In the genomic region with DNA sequence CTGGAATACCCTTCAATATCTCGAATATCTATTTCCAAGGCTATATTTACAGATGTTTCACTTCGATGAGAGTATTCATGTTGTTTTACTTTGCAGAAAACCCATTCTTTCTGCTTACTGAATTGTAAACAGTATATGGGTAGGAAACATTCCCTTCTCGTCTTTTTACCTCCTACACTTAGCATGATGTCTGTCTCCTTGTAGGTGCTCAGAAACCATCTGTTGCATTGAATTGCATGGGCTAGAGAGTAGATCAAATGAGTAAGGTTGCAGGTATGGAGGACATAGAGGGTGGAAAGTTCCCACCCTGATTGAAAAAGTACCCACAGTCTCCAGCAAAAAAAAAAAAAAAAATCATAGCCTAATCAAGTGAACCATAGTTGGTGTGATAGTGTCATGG, we compare ENCODE assay signal across 11 cellular contexts. TPM values are rescaled to one million over a fixed set of nuclear protein-coding genes. Genes with fewer than 3 reads are reported as not detected.
DNase-seq lines count a peak whose midpoint lies in the region; ATAC-seq and TF ChIP-seq lines count a peak whose summit lies in the region.
"Had no signal": no experiment of that assay in that cellular context is flagged by ENCODE, and none has a peak within 500 bp of the region (broad histone marks: within the 10 kb centered on the region; RNA-seq: fewer than 3 reads in every experiment).

No MANE protein-coding gene starts in this region.

- H3K36me3 ChIP-seq in naive thymus-derived CD4-positive, alpha-beta T cell (ENCODE audit: control insufficient read depth in 2 of 3, insufficient read depth in 3 of 3, low read length in 3 of 3), result peaks cover 11 to 46% (median 11%) of the 10 kb centered on the region in 3 experiments
- H3K36me3 ChIP-seq: neural progenitor cell had no signal

- peak overlapping the region; percentile 100 for H3K4me3 Mint-ChIP-seq in CD14-positive monocyte
- H3K4me3 Mint-ChIP-seq in activated naive CD8-positive, alpha-beta T cell, result peak overlapping the region; percentile 99
- H3K4me3 Mint-ChIP-seq in naive thymus-derived CD4-positive, alpha-beta T cell, result peak overlapping the region; percentile 92 to 100 (median 97)
- H3K4me3 Mint-ChIP-seq: neural progenitor cell had no signal

- H3K36me3 Mint-ChIP-seq in CD14-positive monocyte, result peaks cover 51 to 52% of the 10 kb centered on the region in 2 donors
- H3K36me3 Mint-ChIP-seq in activated naive CD8-positive, alpha-beta T cell, result peaks cover 47% of the 10 kb centered on the region
- peaks cover 47 to 65% (median 61%) of the 10 kb centered on the region in 5 donors for H3K36me3 Mint-ChIP-seq in naive thymus-derived CD4-positive, alpha-beta T cell
- H3K36me3 Mint-ChIP-seq: neural progenitor cell had no signal

- CTCF ChIA-PET in naive thymus-derived CD4-positive, alpha-beta T cell (lab: Charles Lee), result interaction anchor here (2.4 to 9.2 kb wide), 3 partner anchors 39 to 115 kb away, joined by 19 to 80 read pairs (median 21); a partner anchor contains a TSS

- no peaks in the 10 kb centered on the region for H3K27me3 Mint-ChIP-seq in CD14-positive monocyte (ENCODE audit: low read depth in 3 of 3)
- no peaks in the 10 kb centered on the region for H3K27me3 Mint-ChIP-seq in activated naive CD8-positive, alpha-beta T cell
- no peaks in the 10 kb centered on the region for H3K27me3 Mint-ChIP-seq in naive thymus-derived CD4-positive, alpha-beta T cell

- H3K9me3 ChIP-seq in naive thymus-derived CD4-positive, alpha-beta T cell (ENCODE audit: control insufficient read depth in 2 of 3, low read length in 3 of 3), result no peaks in the 10 kb centered on the region

- H3K4me1 Mint-ChIP-seq in CD14-positive monocyte, result peaks cover 59% of the 10 kb centered on the region
- H3K4me1 Mint-ChIP-seq in activated naive CD8-positive, alpha-beta T cell (ENCODE audit: low read depth), result peaks cover 32% of the 10 kb centered on the region
- H3K4me1 Mint-ChIP-seq in naive thymus-derived CD4-positive, alpha-beta T cell, result peaks cover 21 to 42% (median 28%) of the 10 kb centered on the region in 7 donors
- H3K4me1 Mint-ChIP-seq: neural progenitor cell had no signal

- peak overlapping the region; percentile 89 for H3K27ac ChIP-seq in naive thymus-derived CD4-positive, alpha-beta T cell (ENCODE audit: low read depth, low read length)
- H3K27ac ChIP-seq: neural progenitor cell had no signal

- intact Hi-C loops in CD14-positive monocyte (cut with micrococcal nuclease), result no loop called here
- intact Hi-C loops in naive thymus-derived CD4-positive, alpha-beta T cell (cut with micrococcal nuclease), result loop anchor here (5.0 to 10.0 kb wide), 4 partner anchors 435 to 1110 kb away; a partner anchor contains a TSS

- H3K27ac Mint-ChIP-seq in CD14-positive monocyte, result peak overlapping the region; percentile 94 to 99 (median 97)
- H3K27ac Mint-ChIP-seq in activated naive CD8-positive, alpha-beta T cell, result peak overlapping the region; percentile 99
- peak overlapping the region; percentile 95 to 100 (median 98) for H3K27ac Mint-ChIP-seq in naive thymus-derived CD4-positive, alpha-beta T cell
- H3K27ac Mint-ChIP-seq: neural progenitor cell had no signal

- peaks cover 11 to 19% of the 10 kb centered on the region in 2 donors for H3K4me1 ChIP-seq in naive thymus-derived CD4-positive, alpha-beta T cell (ENCODE audit: control insufficient read depth in 2 of 2, insufficient read depth in 2 of 2, low read length in 2 of 2)
- H3K4me1 ChIP-seq: neural progenitor cell had no signal

- DNase-seq in CD14-positive monocyte (ENCODE audit: low spot score) (no peak), GM12865 (ENCODE audit: low read depth) (peak; percentile 50), superior temporal gyrus (ENCODE audit: extremely low spot score) (no peak)
- DNase-seq in naive thymus-derived CD4-positive, alpha-beta T cell, result peak in 2 of 9 donors; percentile 34 to 51
- DNase-seq: activated CD8-positive, alpha-beta memory T cell treated with anti-CD3 and anti-CD28 coated beads, Interleukin-2, amount 50 U/mL, for 48 hours; NCI-H2029 treated with DMSO at 0.1 percent for 48 hours had no signal

- TF ChIP-seq CTCF in CD14-positive monocyte (IDR thresholded peaks at IDR 0.05) (no peak), GM12865 (IDR thresholded peaks at IDR 0.05; ENCODE audit: insufficient read depth, low read depth, low read length, missing control alignments) (no peak)

- peaks cover 0 to 2% (median 1%) of the 10 kb centered on the region in 7 donors for H3K9me3 Mint-ChIP-seq in CD14-positive monocyte
- no peaks in the 10 kb centered on the region for H3K9me3 Mint-ChIP-seq in activated naive CD8-positive, alpha-beta T cell (ENCODE audit: low read depth)
- peaks cover 0 to 6% (median 0%) of the 10 kb centered on the region in 11 donors for H3K9me3 Mint-ChIP-seq in naive thymus-derived CD4-positive, alpha-beta T cell
- H3K9me3 Mint-ChIP-seq: neural progenitor cell had no signal

- no peak for ATAC-seq in naive thymus-derived CD4-positive, alpha-beta T cell
- no peak for ATAC-seq in HG03469 (IDR thresholded peaks at IDR 0.05; ENCODE audit: unreplicated experiment)
- no peak for ATAC-seq in GM18520 (IDR thresholded peaks at IDR 0.05; ENCODE audit: unreplicated experiment)
- ATAC-seq in HG02623 (IDR thresholded peaks at IDR 0.05; ENCODE audit: unreplicated experiment), result no peak

- H3K27me3 ChIP-seq in naive thymus-derived CD4-positive, alpha-beta T cell (ENCODE audit: control insufficient read depth in 2 of 2, insufficient read depth in 2 of 2, low read length in 2 of 2), result no peaks in the 10 kb centered on the region
- H3K27me3 ChIP-seq: neural progenitor cell had no signal

- POLR2A ChIA-PET in naive thymus-derived CD4-positive, alpha-beta T cell (lab: Charles Lee), result interaction anchor here (0.6 to 27.4 kb wide), 6 partner anchors 10 to 447 kb away, joined by 3 to 810 read pairs (median 426); a partner anchor contains a TSS

- H3K4me3 ChIP-seq in GM12865 (ENCODE audit: low read depth, low read length), result peak overlapping the region; percentile 99
- H3K4me3 ChIP-seq in naive thymus-derived CD4-positive, alpha-beta T cell (ENCODE audit: low read length), result peak overlapping the region; percentile 97
- H3K4me3 ChIP-seq: neural progenitor cell had no signal

RNA-seq across cellular contexts. Expression of a gene that starts 1.8 kb away (rescaled TPM):
- polyA plus RNA-seq in CD14-positive monocyte, result 10 to 100 TPM; 61.9 to 83.5 TPM
- 100 to 1,000 TPM; 290 to 406 (median 363) TPM for total RNA-seq in naive thymus-derived CD4-positive, alpha-beta T cell
- 100 to 1,000 TPM; 170 to 270 TPM for polyA plus RNA-seq in naive thymus-derived CD4-positive, alpha-beta T cell

Comparison
In these comparisons a context has a peak if more than half of its experiments do, and no peak if none do; other contexts are left out.
1. intact Hi-C loops: an anchor here in naive thymus-derived CD4-positive, alpha-beta T cell (5.0 to 10.0 kb wide); none called in CD14-positive monocyte.